24 cellular contexts compared by ENCODE assay signal in genomic region chrY:7837046-7837445, GRCh38.
"Had no signal": no experiment of that assay in that cellular context is flagged by ENCODE, and none has a peak within 500 bp of the region (broad histone marks: within the 10 kb centered on the region; RNA-seq: fewer than 3 reads in every experiment).

No MANE protein-coding gene starts in this region.

- H3K4me3 ChIP-seq: adrenal gland, esophagus muscularis mucosa, gastroesophageal sphincter, heart left ventricle, lung, skin epidermis, tibial nerve had no signal

- H3K4me1 ChIP-seq: adrenal gland, gastroesophageal sphincter, heart left ventricle, tibial nerve had no signal

- ATAC-seq: activated naive CD4-positive, alpha-beta T cell treated with anti-CD3 and anti-CD28 coated beads, Interleukin-2, amount 50 U/mL, for 72 hours; gastroesophageal sphincter; heart left ventricle; left lobe of liver; stimulated activated naive CD8-positive, alpha-beta T cell treated with anti-CD3 and anti-CD28 coated beads, Interleukin-15, Interleukin-2, amounts not matched to agents 100 U/mL and 50 U/mL, for 24 hours; WTC11 had no signal

- H3K9me3 ChIP-seq: adrenal gland, esophagus muscularis mucosa, gastroesophageal sphincter, heart left ventricle, tibial nerve had no signal

- H3K27me3 ChIP-seq: adrenal gland, esophagus muscularis mucosa, gastroesophageal sphincter, heart left ventricle, tibial nerve had no signal

- H3K27ac Mint-ChIP-seq: activated naive CD4-positive, alpha-beta T cell treated with anti-CD3 and anti-CD28 coated beads, Interleukin-2, amount 50 U/mL, for 72 hours; mesothelial cell of epicardium; nephron progenitor cell; WTC11 had no signal

- H3K36me3 Mint-ChIP-seq: activated naive CD4-positive, alpha-beta T cell treated with anti-CD3 and anti-CD28 coated beads, Interleukin-2, amount 50 U/mL, for 72 hours; mesothelial cell of epicardium; WTC11 had no signal

- H3K27ac ChIP-seq: adrenal gland, esophagus muscularis mucosa, gastroesophageal sphincter, heart left ventricle, skin epidermis, tibial nerve had no signal

- H3K9me3 Mint-ChIP-seq: activated naive CD4-positive, alpha-beta T cell treated with anti-CD3 and anti-CD28 coated beads, Interleukin-2, amount 50 U/mL, for 72 hours; mesothelial cell of epicardium; nephron progenitor cell; WTC11 had no signal

- H3K4me1 Mint-ChIP-seq: mesothelial cell of epicardium, nephron progenitor cell, WTC11 had no signal

- DNase-seq: activated CD4-positive, alpha-beta T cell treated with anti-CD3 and anti-CD28 coated beads for 4 hours; activated gamma-delta T cell; adrenal gland; dermis blood vessel endothelial cell; effector memory CD4-positive, alpha-beta T cell; heart left ventricle; nephron progenitor cell; occipital lobe; posterior cingulate gyrus; stimulated activated naive CD8-positive, alpha-beta T cell treated with anti-CD3 and anti-CD28 coated beads, Interleukin-15, Interleukin-2, amounts not matched to agents 100 U/mL and 50 U/mL, for 24 hours; substantia nigra had no signal

- FAIRE-seq: bronchial epithelial cell, endothelial cell of umbilical vein, keratinocyte, urothelium cell line had no signal

- H3K4me3 Mint-ChIP-seq: mesothelial cell of epicardium, nephron progenitor cell, WTC11 had no signal

- H3K36me3 ChIP-seq: adrenal gland, esophagus muscularis mucosa, gastroesophageal sphincter, heart left ventricle, tibial nerve had no signal
